37 cellular contexts compared by ENCODE assay signal in genomic region chr15:59153466-59153865, GRCh38. TPM values are rescaled to one million over a fixed set of nuclear protein-coding genes. Genes with fewer than 3 reads are reported as not detected.
"Had no signal": no experiment of that assay in that cellular context is flagged by ENCODE, and none has a peak within 500 bp of the region (broad histone marks: within the 10 kb centered on the region; RNA-seq: fewer than 3 reads in every experiment).

No MANE protein-coding gene starts in this region.

- DNase-seq: activated CD4-positive, alpha-beta memory T cell treated with anti-CD3 and anti-CD28 coated beads for 36 hours; activated CD4-positive, alpha-beta T cell treated with anti-CD3 and anti-CD28 coated beads for 36 hours; activated CD4-positive, alpha-beta T cell treated with anti-CD3 and anti-CD28 coated beads, Interleukin-2, amount 10 ng/mL, durations not matched to agents 24 days and 14 days; activated CD4-positive, CD25-positive, alpha-beta regulatory T cell; activated CD4-positive, CD25-positive, alpha-beta regulatory T cell treated with anti-CD3 and anti-CD28 coated beads, Interleukin-2, amount 50 U/mL, for 72 hours; activated CD8-positive, alpha-beta memory T cell treated with anti-CD3 and anti-CD28 coated beads, Interleukin-2, amount 10 ng/mL, durations not matched to agents 7 days and 5 days; activated CD8-positive, alpha-beta memory T cell treated with anti-CD3 and anti-CD28 coated beads, Interleukin-2, amount 50 U/mL, for 4 hours; activated CD8-positive, alpha-beta T cell treated with anti-CD3 and anti-CD28 coated beads, Interleukin-2, amount 10 ng/mL, durations not matched to agents 7 days and 5 days; activated effector memory CD4-positive, alpha-beta T cell treated with anti-CD3 and anti-CD28 coated beads, Interleukin-2, amount 50 U/mL, for 16 hours; activated naive CD4-positive, alpha-beta T cell treated with anti-CD3 and anti-CD28 coated beads for 36 hours; activated naive CD8-positive, alpha-beta T cell treated with anti-CD3 and anti-CD28 coated beads, Interleukin-2, amount 10 ng/mL, durations not matched to agents 7 days and 5 days; activated T-cell treated with anti-CD3 and anti-CD28 coated beads, Interleukin-2, amount 50 U/mL, for 1 hour; activated T-cell treated with anti-CD3 and anti-CD28 coated beads, Interleukin-2, amount 50 U/mL, for 48 hours; anterior cingulate cortex; brain microvascular endothelial cell; central memory CD4-positive, alpha-beta T cell; cerebellar nuclear complex; colonic mucosa; effector memory CD4-positive, alpha-beta T cell; endodermal cell; esophagus squamous epithelium; SW 1271; T-cell; T1000 had no signal

- H3K4me3 Mint-ChIP-seq: activated CD4-positive, alpha-beta memory T cell treated with anti-CD3 and anti-CD28 coated beads for 36 hours; activated CD4-positive, alpha-beta T cell treated with anti-CD3 and anti-CD28 coated beads for 36 hours; activated CD4-positive, alpha-beta T cell treated with anti-CD3 and anti-CD28 coated beads, Interleukin-2, amount 10 ng/mL, durations not matched to agents 24 days and 14 days; activated CD8-positive, alpha-beta memory T cell treated with anti-CD3 and anti-CD28 coated beads, Interleukin-2, amount 10 ng/mL, durations not matched to agents 7 days and 5 days; activated CD8-positive, alpha-beta T cell treated with anti-CD3 and anti-CD28 coated beads, Interleukin-2, amount 10 ng/mL, durations not matched to agents 7 days and 5 days; activated naive CD4-positive, alpha-beta T cell treated with anti-CD3 and anti-CD28 coated beads for 36 hours; activated naive CD8-positive, alpha-beta T cell treated with anti-CD3 and anti-CD28 coated beads, Interleukin-2, amount 10 ng/mL, durations not matched to agents 7 days and 5 days; activated T-helper 1 cell treated with anti-CD3 and anti-CD28 coated beads, Interleukin-12 subunit alpha, Interleukin-12 subunit beta, Interleukin-2, Interleukin-4 antibody, amounts not matched to agents 30 ng/mL and 10 ng/mL and 1 ng/mL, durations not matched to agents 14 hours and 24 hours and 36 hours; endodermal cell; T-cell; T-helper 1 cell treated with Interleukin-12 subunit alpha and Interleukin-12 subunit beta and Interleukin-4 antibody, amounts not matched to agents 30 μg/mL and 1 μg/mL, for 36 hours; T-helper 2 cell treated with Interferon-gamma antibody and Interleukin-4, amounts not matched to agents 5 μg/mL and 100 μg/mL, for 36 hours had no signal

- H3K36me3 Mint-ChIP-seq: activated CD4-positive, alpha-beta memory T cell treated with anti-CD3 and anti-CD28 coated beads for 36 hours; activated naive CD4-positive, alpha-beta T cell treated with anti-CD3 and anti-CD28 coated beads, Interleukin-2, amount 50 U/mL, for 72 hours; T-cell had no signal

- H3K27me3 ChIP-seq: brain microvascular endothelial cell, colonic mucosa, esophagus squamous epithelium, gastroesophageal sphincter had no signal

- H3K9me3 ChIP-seq: colonic mucosa, esophagus squamous epithelium, gastroesophageal sphincter had no signal

- H3K27ac ChIP-seq: brain microvascular endothelial cell, colonic mucosa, esophagus squamous epithelium had no signal

- ATAC-seq: activated CD4-positive, alpha-beta T cell treated with anti-CD3 and anti-CD28 coated beads for 36 hours; activated CD8-positive, alpha-beta memory T cell treated with anti-CD3 and anti-CD28 coated beads, Interleukin-2, amount 10 ng/mL, durations not matched to agents 7 days and 5 days; activated CD8-positive, alpha-beta T cell treated with anti-CD3 and anti-CD28 coated beads, Interleukin-2, amount 10 ng/mL, durations not matched to agents 7 days and 5 days; activated naive CD4-positive, alpha-beta T cell treated with anti-CD3 and anti-CD28 coated beads, Interleukin-2, amount 50 U/mL, for 72 hours; T-cell had no signal

- H3K4me3 ChIP-seq: colonic mucosa, esophagus squamous epithelium, gastroesophageal sphincter had no signal

- H3K9me3 Mint-ChIP-seq: activated CD4-positive, alpha-beta memory T cell treated with anti-CD3 and anti-CD28 coated beads for 36 hours; activated CD4-positive, alpha-beta T cell treated with anti-CD3 and anti-CD28 coated beads, Interleukin-2, amount 10 ng/mL, durations not matched to agents 24 days and 14 days; activated naive CD4-positive, alpha-beta T cell treated with anti-CD3 and anti-CD28 coated beads for 36 hours; activated naive CD4-positive, alpha-beta T cell treated with anti-CD3 and anti-CD28 coated beads, Interleukin-2, amount 50 U/mL, for 72 hours; activated naive CD8-positive, alpha-beta T cell treated with anti-CD3 and anti-CD28 coated beads, Interleukin-2, amount 10 ng/mL, durations not matched to agents 7 days and 5 days; activated T-helper 1 cell treated with anti-CD3 and anti-CD28 coated beads, Interleukin-12 subunit alpha, Interleukin-12 subunit beta, Interleukin-2, Interleukin-4 antibody, amounts not matched to agents 30 ng/mL and 10 ng/mL and 1 ng/mL, durations not matched to agents 14 hours and 24 hours and 36 hours; activated T-helper 2 cell treated with anti-CD3 and anti-CD28 coated beads, Interferon-gamma antibody, Interleukin-2, Interleukin-4, amounts not matched to agents 10 μg/mL and 5 μg/mL and 100 μg/mL, durations not matched to agents 14 hours and 24 hours and 36 hours; endodermal cell; T-cell; T-helper 1 cell treated with Interleukin-12 subunit alpha and Interleukin-12 subunit beta and Interleukin-4 antibody, amounts not matched to agents 30 μg/mL and 1 μg/mL, for 36 hours; T-helper 2 cell treated with Interferon-gamma antibody and Interleukin-4, amounts not matched to agents 5 μg/mL and 100 μg/mL, for 36 hours had no signal

- H3K27me3 Mint-ChIP-seq: activated CD4-positive, alpha-beta memory T cell treated with anti-CD3 and anti-CD28 coated beads for 36 hours; activated CD4-positive, alpha-beta T cell treated with anti-CD3 and anti-CD28 coated beads for 36 hours; activated CD4-positive, alpha-beta T cell treated with anti-CD3 and anti-CD28 coated beads, Interleukin-2, amount 10 ng/mL, durations not matched to agents 24 days and 14 days; activated CD8-positive, alpha-beta memory T cell treated with anti-CD3 and anti-CD28 coated beads, Interleukin-2, amount 10 ng/mL, durations not matched to agents 7 days and 5 days; activated naive CD8-positive, alpha-beta T cell treated with anti-CD3 and anti-CD28 coated beads, Interleukin-2, amount 10 ng/mL, durations not matched to agents 7 days and 5 days; T-cell had no signal

- H3K4me1 ChIP-seq: colonic mucosa had no signal

- H3K4me1 Mint-ChIP-seq: activated CD4-positive, alpha-beta T cell treated with anti-CD3 and anti-CD28 coated beads for 36 hours; activated CD4-positive, alpha-beta T cell treated with anti-CD3 and anti-CD28 coated beads, Interleukin-2, amount 10 ng/mL, durations not matched to agents 24 days and 14 days; activated CD8-positive, alpha-beta memory T cell treated with anti-CD3 and anti-CD28 coated beads, Interleukin-2, amount 10 ng/mL, durations not matched to agents 7 days and 5 days; activated naive CD8-positive, alpha-beta T cell treated with anti-CD3 and anti-CD28 coated beads, Interleukin-2, amount 10 ng/mL, durations not matched to agents 7 days and 5 days; T-cell had no signal

- H3K27ac Mint-ChIP-seq: activated CD4-positive, alpha-beta memory T cell treated with anti-CD3 and anti-CD28 coated beads for 36 hours; activated CD4-positive, alpha-beta T cell treated with anti-CD3 and anti-CD28 coated beads for 36 hours; activated CD4-positive, alpha-beta T cell treated with anti-CD3 and anti-CD28 coated beads, Interleukin-2, amount 10 ng/mL, durations not matched to agents 24 days and 14 days; activated CD8-positive, alpha-beta memory T cell treated with anti-CD3 and anti-CD28 coated beads, Interleukin-2, amount 10 ng/mL, durations not matched to agents 7 days and 5 days; activated CD8-positive, alpha-beta T cell treated with anti-CD3 and anti-CD28 coated beads, Interleukin-2, amount 10 ng/mL, durations not matched to agents 7 days and 5 days; activated naive CD4-positive, alpha-beta T cell treated with anti-CD3 and anti-CD28 coated beads for 36 hours; activated naive CD4-positive, alpha-beta T cell treated with anti-CD3 and anti-CD28 coated beads, Interleukin-2, amount 50 U/mL, for 72 hours; activated naive CD8-positive, alpha-beta T cell treated with anti-CD3 and anti-CD28 coated beads, Interleukin-2, amount 10 ng/mL, durations not matched to agents 7 days and 5 days; activated T-helper 1 cell treated with anti-CD3 and anti-CD28 coated beads, Interleukin-12 subunit alpha, Interleukin-12 subunit beta, Interleukin-2, Interleukin-4 antibody, amounts not matched to agents 30 ng/mL and 10 ng/mL and 1 ng/mL, durations not matched to agents 14 hours and 24 hours and 36 hours; activated T-helper 2 cell treated with anti-CD3 and anti-CD28 coated beads, Interferon-gamma antibody, Interleukin-2, Interleukin-4, amounts not matched to agents 10 μg/mL and 5 μg/mL and 100 μg/mL, durations not matched to agents 14 hours and 24 hours and 36 hours; endodermal cell; T-cell; T-helper 1 cell treated with Interleukin-12 subunit alpha and Interleukin-12 subunit beta and Interleukin-4 antibody, amounts not matched to agents 30 μg/mL and 1 μg/mL, for 36 hours; T-helper 2 cell treated with Interferon-gamma antibody and Interleukin-4, amounts not matched to agents 5 μg/mL and 100 μg/mL, for 36 hours had no signal

RNA-seq across cellular contexts. Expression of gene LDHAL6B, which starts 53.2 kb away (rescaled TPM):
- total RNA-seq: activated CD4-positive, alpha-beta memory T cell treated with anti-CD3 and anti-CD28 coated beads for 36 hours; activated CD4-positive, alpha-beta T cell treated with anti-CD3 and anti-CD28 coated beads for 36 hours; activated CD4-positive, alpha-beta T cell treated with anti-CD3 and anti-CD28 coated beads, Interleukin-2, amount 10 ng/mL, durations not matched to agents 24 days and 14 days; activated CD8-positive, alpha-beta memory T cell treated with anti-CD3 and anti-CD28 coated beads for 36 hours; activated CD8-positive, alpha-beta memory T cell treated with anti-CD3 and anti-CD28 coated beads, Interleukin-2, amount 10 ng/mL, durations not matched to agents 7 days and 5 days; activated CD8-positive, alpha-beta T cell treated with anti-CD3 and anti-CD28 coated beads, Interleukin-2, amount 10 ng/mL, durations not matched to agents 7 days and 5 days; activated naive CD4-positive, alpha-beta T cell treated with anti-CD3 and anti-CD28 coated beads for 36 hours; activated naive CD4-positive, alpha-beta T cell treated with anti-CD3 and anti-CD28 coated beads, Interleukin-2, amount 50 U/mL, for 72 hours; activated naive CD8-positive, alpha-beta T cell treated with anti-CD3 and anti-CD28 coated beads, Interleukin-2, amount 10 ng/mL, durations not matched to agents 7 days and 5 days; activated T-helper 1 cell treated with anti-CD3 and anti-CD28 coated beads, Interleukin-12 subunit alpha, Interleukin-12 subunit beta, Interleukin-2, Interleukin-4 antibody, amounts not matched to agents 30 ng/mL and 10 ng/mL and 1 ng/mL, durations not matched to agents 14 hours and 24 hours and 36 hours; activated T-helper 2 cell treated with anti-CD3 and anti-CD28 coated beads, Interferon-gamma antibody, Interleukin-2, Interleukin-4, amounts not matched to agents 10 μg/mL and 5 μg/mL and 100 μg/mL, durations not matched to agents 14 hours and 24 hours and 36 hours; astrocyte; colonic mucosa; dermis microvascular lymphatic vessel endothelial cell; endodermal cell; esophagus squamous epithelium; fibroblast of lung; fibroblast of villous mesenchyme; glomerular endothelial cell; T-cell had no signal
- polyA plus RNA-seq: esophagus, fibroblast of lung had no signal
